Comparison of ENCODE assay signal across 1 cellular context in genomic region chr9:35812025-35812602, GRCh38.
TF ChIP-seq lines count a peak whose summit lies in the region.

A gene with protein sequence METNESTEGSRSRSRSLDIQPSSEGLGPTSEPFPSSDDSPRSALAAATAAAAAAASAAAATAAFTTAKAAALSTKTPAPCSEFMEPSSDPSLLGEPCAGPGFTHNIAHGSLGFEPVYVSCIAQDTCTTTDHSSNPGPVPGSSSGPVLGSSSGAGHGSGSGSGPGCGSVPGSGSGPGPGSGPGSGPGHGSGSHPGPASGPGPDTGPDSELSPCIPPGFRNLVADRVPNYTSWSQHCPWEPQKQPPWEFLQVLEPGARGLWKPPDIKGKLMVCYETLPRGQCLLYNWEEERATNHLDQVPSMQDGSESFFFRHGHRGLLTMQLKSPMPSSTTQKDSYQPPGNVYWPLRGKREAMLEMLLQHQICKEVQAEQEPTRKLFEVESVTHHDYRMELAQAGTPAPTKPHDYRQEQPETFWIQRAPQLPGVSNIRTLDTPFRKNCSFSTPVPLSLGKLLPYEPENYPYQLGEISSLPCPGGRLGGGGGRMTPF (minus strand): TSS chr9:35812262. CDS start chr9:35812147, 115 bp downstream.

TF ChIP-seq in GM12878, 131 proteins besides CTCF, POLR2A, EP300 and RAD21 (continued from another document):
- TF ChIP-seq ATF2 (IDR thresholded peaks at IDR 0.05; ENCODE audit: low read length) (no peak), IRF3 (IDR thresholded peaks at IDR 0.05) (peak; percentile 30; the same call in 1 of the 2 replicates), CREB1 (IDR thresholded peaks at IDR 0.05; ENCODE audit: low read depth) (peak; percentile 79), RB1 (IDR thresholded peaks at IDR 0.05; ENCODE audit: borderline replicate concordance) (peak; percentile 68; the same call in 1 of the 2 replicates)
- TF ChIP-seq, protein P1, sequence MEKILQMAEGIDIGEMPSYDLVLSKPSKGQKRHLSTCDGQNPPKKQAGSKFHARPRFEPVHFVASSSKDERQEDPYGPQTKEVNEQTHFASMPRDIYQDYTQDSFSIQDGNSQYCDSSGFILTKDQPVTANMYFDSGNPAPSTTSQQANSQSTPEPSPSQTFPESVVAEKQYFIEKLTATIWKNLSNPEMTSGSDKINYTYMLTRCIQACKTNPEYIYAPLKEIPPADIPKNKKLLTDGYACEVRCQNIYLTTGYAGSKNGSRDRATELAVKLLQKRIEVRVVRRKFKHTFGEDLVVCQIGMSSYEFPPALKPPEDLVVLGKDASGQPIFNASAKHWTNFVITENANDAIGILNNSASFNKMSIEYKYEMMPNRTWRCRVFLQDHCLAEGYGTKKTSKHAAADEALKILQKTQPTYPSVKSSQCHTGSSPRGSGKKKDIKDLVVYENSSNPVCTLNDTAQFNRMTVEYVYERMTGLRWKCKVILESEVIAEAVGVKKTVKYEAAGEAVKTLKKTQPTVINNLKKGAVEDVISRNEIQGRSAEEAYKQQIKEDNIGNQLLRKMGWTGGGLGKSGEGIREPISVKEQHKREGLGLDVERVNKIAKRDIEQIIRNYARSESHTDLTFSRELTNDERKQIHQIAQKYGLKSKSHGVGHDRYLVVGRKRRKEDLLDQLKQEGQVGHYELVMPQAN (conservative IDR thresholded peaks at IDR 0.05): peak; percentile 94
- TF ChIP-seq, protein P2, sequence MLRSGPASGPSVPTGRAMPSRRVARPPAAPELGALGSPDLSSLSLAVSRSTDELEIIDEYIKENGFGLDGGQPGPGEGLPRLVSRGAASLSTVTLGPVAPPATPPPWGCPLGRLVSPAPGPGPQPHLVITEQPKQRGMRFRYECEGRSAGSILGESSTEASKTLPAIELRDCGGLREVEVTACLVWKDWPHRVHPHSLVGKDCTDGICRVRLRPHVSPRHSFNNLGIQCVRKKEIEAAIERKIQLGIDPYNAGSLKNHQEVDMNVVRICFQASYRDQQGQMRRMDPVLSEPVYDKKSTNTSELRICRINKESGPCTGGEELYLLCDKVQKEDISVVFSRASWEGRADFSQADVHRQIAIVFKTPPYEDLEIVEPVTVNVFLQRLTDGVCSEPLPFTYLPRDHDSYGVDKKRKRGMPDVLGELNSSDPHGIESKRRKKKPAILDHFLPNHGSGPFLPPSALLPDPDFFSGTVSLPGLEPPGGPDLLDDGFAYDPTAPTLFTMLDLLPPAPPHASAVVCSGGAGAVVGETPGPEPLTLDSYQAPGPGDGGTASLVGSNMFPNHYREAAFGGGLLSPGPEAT (IDR thresholded peaks at IDR 0.05; ENCODE audit: low read depth): peak; percentile 66; the same call in 1 of the 2 replicates
